Comparison of ENCODE assay signal across 1 cellular context in the genomic region with DNA sequence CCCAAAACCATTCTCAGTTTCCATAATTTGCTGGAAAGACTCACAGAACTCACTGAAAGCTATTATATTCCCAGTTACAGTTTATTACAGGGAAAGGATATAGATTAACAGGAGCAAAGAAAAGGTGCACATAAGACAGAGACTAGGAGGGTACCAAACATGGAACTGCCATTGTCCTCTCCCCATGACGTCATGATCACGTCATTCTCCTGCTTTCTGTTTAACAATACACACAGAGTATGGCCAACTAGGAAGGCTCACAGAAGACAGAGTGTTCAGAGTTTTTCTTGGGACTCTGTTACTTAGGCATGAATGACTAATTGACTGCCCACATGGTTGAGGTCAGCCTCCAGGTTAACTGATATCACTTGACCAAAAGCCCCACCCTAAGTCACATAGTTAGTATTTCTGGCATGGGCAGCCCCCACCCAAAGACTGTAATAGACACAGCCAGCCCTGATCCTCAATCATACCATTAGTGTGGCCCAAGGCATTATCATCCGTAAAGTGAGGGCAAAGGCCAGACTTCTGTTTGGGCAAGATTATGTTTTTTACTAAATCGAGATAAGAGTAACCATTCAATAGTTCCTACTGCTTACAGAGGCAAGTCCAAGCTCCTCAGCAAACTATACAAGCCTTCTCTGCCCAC.
TF ChIP-seq lines count a peak whose summit lies in the region.

No MANE protein-coding gene starts in this region.

TF ChIP-seq in K562, 482 proteins besides CTCF, POLR2A, EP300 and RAD21 (continued from another document and continues in another):
- TF ChIP-seq, protein P1, sequence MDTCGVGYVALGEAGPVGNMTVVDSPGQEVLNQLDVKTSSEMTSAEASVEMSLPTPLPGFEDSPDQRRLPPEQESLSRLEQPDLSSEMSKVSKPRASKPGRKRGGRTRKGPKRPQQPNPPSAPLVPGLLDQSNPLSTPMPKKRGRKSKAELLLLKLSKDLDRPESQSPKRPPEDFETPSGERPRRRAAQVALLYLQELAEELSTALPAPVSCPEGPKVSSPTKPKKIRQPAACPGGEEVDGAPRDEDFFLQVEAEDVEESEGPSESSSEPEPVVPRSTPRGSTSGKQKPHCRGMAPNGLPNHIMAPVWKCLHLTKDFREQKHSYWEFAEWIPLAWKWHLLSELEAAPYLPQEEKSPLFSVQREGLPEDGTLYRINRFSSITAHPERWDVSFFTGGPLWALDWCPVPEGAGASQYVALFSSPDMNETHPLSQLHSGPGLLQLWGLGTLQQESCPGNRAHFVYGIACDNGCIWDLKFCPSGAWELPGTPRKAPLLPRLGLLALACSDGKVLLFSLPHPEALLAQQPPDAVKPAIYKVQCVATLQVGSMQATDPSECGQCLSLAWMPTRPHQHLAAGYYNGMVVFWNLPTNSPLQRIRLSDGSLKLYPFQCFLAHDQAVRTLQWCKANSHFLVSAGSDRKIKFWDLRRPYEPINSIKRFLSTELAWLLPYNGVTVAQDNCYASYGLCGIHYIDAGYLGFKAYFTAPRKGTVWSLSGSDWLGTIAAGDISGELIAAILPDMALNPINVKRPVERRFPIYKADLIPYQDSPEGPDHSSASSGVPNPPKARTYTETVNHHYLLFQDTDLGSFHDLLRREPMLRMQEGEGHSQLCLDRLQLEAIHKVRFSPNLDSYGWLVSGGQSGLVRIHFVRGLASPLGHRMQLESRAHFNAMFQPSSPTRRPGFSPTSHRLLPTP (IDR thresholded peaks at IDR 0.05; ENCODE audit: borderline replicate concordance, extremely low read depth, insufficient read length), result no peak
- TF ChIP-seq ZNF140 (CRISPR knock-in tag; IDR thresholded peaks at IDR 0.05), result no peak
- TF ChIP-seq, protein P2, sequence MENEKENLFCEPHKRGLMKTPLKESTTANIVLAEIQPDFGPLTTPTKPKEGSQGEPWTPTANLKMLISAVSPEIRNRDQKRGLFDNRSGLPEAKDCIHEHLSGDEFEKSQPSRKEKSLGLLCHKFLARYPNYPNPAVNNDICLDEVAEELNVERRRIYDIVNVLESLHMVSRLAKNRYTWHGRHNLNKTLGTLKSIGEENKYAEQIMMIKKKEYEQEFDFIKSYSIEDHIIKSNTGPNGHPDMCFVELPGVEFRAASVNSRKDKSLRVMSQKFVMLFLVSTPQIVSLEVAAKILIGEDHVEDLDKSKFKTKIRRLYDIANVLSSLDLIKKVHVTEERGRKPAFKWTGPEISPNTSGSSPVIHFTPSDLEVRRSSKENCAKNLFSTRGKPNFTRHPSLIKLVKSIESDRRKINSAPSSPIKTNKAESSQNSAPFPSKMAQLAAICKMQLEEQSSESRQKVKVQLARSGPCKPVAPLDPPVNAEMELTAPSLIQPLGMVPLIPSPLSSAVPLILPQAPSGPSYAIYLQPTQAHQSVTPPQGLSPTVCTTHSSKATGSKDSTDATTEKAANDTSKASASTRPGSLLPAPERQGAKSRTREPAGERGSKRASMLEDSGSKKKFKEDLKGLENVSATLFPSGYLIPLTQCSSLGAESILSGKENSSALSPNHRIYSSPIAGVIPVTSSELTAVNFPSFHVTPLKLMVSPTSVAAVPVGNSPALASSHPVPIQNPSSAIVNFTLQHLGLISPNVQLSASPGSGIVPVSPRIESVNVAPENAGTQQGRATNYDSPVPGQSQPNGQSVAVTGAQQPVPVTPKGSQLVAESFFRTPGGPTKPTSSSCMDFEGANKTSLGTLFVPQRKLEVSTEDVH (IDR thresholded peaks at IDR 0.05; ENCODE audit: low read depth, partially characterized antibody), result no peak
- no peak for TF ChIP-seq ZNF197 (CRISPR knock-in tag; IDR thresholded peaks at IDR 0.05; ENCODE audit: low read depth)
- TF ChIP-seq ZEB2 (IDR thresholded peaks at IDR 0.05), result no peak
- TF ChIP-seq ZNF696 (CRISPR knock-in tag; conservative IDR thresholded peaks at IDR 0.05), result no peak
- TF ChIP-seq ZNF165 (CRISPR knock-in tag; IDR thresholded peaks at IDR 0.05; ENCODE audit: borderline replicate concordance), result no peak
- no peak for TF ChIP-seq ZBTB26 (CRISPR knock-in tag; IDR thresholded peaks at IDR 0.05)
- TF ChIP-seq TEAD4 (IDR thresholded peaks at IDR 0.05; ENCODE audit: low read length), result peak; percentile 68; the same call in 1 of the 2 replicates
- TF ChIP-seq TEAD4 (CRISPR knock-in tag; IDR thresholded peaks at IDR 0.05; ENCODE audit: borderline replicate concordance), result no peak
- no peak for TF ChIP-seq TAF9B (IDR thresholded peaks at IDR 0.05; ENCODE audit: partially characterized antibody)
- TF ChIP-seq IFI16 (CRISPR knock-in tag; IDR thresholded peaks at IDR 0.05), result no peak
- no peak for TF ChIP-seq CEBPG (CRISPR knock-in tag; IDR thresholded peaks at IDR 0.05)
- no peak for TF ChIP-seq CEBPG (tag; conservative IDR thresholded peaks at IDR 0.05 in 1 of 2, IDR thresholded peaks at IDR 0.05 in 1 of 2)
- TF ChIP-seq COPS2 (conservative IDR thresholded peaks at IDR 0.05), result no peak
- no peak for TF ChIP-seq POLR2AphosphoS2 (IDR thresholded peaks at IDR 0.05; ENCODE audit: low read length)
- TF ChIP-seq SMARCB1 (IDR thresholded peaks at IDR 0.05; ENCODE audit: insufficient read length, low read depth), result no peak
- no peak for TF ChIP-seq U2AF1 (optimal IDR thresholded peaks at IDR 0.05; ENCODE audit: low read depth, low read length)
- no peak for TF ChIP-seq NUFIP1 (IDR thresholded peaks at IDR 0.05; ENCODE audit: partially characterized antibody)
- TF ChIP-seq ZNF121 (CRISPR knock-in tag; conservative IDR thresholded peaks at IDR 0.05), result no peak
- TF ChIP-seq ZNF217 (CRISPR knock-in tag; IDR thresholded peaks at IDR 0.05), result no peak
- TF ChIP-seq, protein P3, sequence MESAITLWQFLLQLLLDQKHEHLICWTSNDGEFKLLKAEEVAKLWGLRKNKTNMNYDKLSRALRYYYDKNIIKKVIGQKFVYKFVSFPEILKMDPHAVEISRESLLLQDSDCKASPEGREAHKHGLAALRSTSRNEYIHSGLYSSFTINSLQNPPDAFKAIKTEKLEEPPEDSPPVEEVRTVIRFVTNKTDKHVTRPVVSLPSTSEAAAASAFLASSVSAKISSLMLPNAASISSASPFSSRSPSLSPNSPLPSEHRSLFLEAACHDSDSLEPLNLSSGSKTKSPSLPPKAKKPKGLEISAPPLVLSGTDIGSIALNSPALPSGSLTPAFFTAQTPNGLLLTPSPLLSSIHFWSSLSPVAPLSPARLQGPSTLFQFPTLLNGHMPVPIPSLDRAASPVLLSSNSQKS (CRISPR knock-in tag; IDR thresholded peaks at IDR 0.05), result no peak
- TF ChIP-seq ZZZ3 (IDR thresholded peaks at IDR 0.05), result no peak
- TF ChIP-seq RHOXF2B (CRISPR knock-in tag; conservative IDR thresholded peaks at IDR 0.05), result no peak
- no peak for TF ChIP-seq PHTF2 (CRISPR knock-in tag; IDR thresholded peaks at IDR 0.05)
- no peak for TF ChIP-seq SMARCA5 (IDR thresholded peaks at IDR 0.05)
- no peak for TF ChIP-seq HDAC8 (tag; IDR thresholded peaks at IDR 0.05)
- TF ChIP-seq ZNF695 (CRISPR knock-in tag; IDR thresholded peaks at IDR 0.05), result no peak
- TF ChIP-seq EGR1 (conservative IDR thresholded peaks at IDR 0.05), result no peak
- TF ChIP-seq ZNF79 (CRISPR knock-in tag; IDR thresholded peaks at IDR 0.05; ENCODE audit: low read depth), result no peak
- TF ChIP-seq, protein P4, sequence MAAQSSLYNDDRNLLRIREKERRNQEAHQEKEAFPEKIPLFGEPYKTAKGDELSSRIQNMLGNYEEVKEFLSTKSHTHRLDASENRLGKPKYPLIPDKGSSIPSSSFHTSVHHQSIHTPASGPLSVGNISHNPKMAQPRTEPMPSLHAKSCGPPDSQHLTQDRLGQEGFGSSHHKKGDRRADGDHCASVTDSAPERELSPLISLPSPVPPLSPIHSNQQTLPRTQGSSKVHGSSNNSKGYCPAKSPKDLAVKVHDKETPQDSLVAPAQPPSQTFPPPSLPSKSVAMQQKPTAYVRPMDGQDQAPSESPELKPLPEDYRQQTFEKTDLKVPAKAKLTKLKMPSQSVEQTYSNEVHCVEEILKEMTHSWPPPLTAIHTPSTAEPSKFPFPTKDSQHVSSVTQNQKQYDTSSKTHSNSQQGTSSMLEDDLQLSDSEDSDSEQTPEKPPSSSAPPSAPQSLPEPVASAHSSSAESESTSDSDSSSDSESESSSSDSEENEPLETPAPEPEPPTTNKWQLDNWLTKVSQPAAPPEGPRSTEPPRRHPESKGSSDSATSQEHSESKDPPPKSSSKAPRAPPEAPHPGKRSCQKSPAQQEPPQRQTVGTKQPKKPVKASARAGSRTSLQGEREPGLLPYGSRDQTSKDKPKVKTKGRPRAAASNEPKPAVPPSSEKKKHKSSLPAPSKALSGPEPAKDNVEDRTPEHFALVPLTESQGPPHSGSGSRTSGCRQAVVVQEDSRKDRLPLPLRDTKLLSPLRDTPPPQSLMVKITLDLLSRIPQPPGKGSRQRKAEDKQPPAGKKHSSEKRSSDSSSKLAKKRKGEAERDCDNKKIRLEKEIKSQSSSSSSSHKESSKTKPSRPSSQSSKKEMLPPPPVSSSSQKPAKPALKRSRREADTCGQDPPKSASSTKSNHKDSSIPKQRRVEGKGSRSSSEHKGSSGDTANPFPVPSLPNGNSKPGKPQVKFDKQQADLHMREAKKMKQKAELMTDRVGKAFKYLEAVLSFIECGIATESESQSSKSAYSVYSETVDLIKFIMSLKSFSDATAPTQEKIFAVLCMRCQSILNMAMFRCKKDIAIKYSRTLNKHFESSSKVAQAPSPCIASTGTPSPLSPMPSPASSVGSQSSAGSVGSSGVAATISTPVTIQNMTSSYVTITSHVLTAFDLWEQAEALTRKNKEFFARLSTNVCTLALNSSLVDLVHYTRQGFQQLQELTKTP (IDR thresholded peaks at IDR 0.05; ENCODE audit: low read depth in 1 of 2, partially characterized antibody in 2 of 2), result no peak
- TF ChIP-seq ZNF436 (CRISPR knock-in tag; IDR thresholded peaks at IDR 0.05), result no peak
- TF ChIP-seq EHMT2 (IDR thresholded peaks at IDR 0.05), result no peak
- TF ChIP-seq ZFP91 (CRISPR knock-in tag; IDR thresholded peaks at IDR 0.05), result no peak
- TF ChIP-seq LARP7 (IDR thresholded peaks at IDR 0.05), result no peak
- TF ChIP-seq BCLAF1 (IDR thresholded peaks at IDR 0.05; ENCODE audit: borderline replicate concordance in 1 of 2, control insufficient read depth in 1 of 2, low read depth in 2 of 2, low read length in 1 of 2), result no peak
- no peak for TF ChIP-seq TSC22D4 (tag; IDR thresholded peaks at IDR 0.05)
- TF ChIP-seq DLX4 (CRISPR knock-in tag; IDR thresholded peaks at IDR 0.05), result no peak
- no peak for TF ChIP-seq NFIX (CRISPR knock-in tag; IDR thresholded peaks at IDR 0.05; ENCODE audit: low read depth)
- TF ChIP-seq KDM1A (IDR thresholded peaks at IDR 0.05), result peak in 1 of 2 experiments; percentile 23; a peak in 1 of 4 replicates
- TF ChIP-seq BMI1 (IDR thresholded peaks at IDR 0.05; ENCODE audit: low read length), result no peak
- no peak for TF ChIP-seq HDGF (IDR thresholded peaks at IDR 0.05)
- TF ChIP-seq GATA2 (CRISPR knock-in tag; IDR thresholded peaks at IDR 0.05), result peak; percentile 73; the same call in 1 of the 2 replicates
- no peak for TF ChIP-seq SRSF1 (IDR thresholded peaks at IDR 0.05; ENCODE audit: low read depth, low read length)
- TF ChIP-seq BDP1 (IDR thresholded peaks at IDR 0.05; ENCODE audit: insufficient read depth, insufficient read length), result no peak
- TF ChIP-seq NELFE (IDR thresholded peaks at IDR 0.05; ENCODE audit: insufficient read depth, insufficient read length), result no peak
- no peak for TF ChIP-seq BRF1 (IDR thresholded peaks at IDR 0.05; ENCODE audit: borderline replicate concordance, extremely low read depth, insufficient read length)
- no peak for TF ChIP-seq ZNF75A (CRISPR knock-in tag; IDR thresholded peaks at IDR 0.05)
- no peak for TF ChIP-seq SREBF2 (CRISPR knock-in tag; IDR thresholded peaks at IDR 0.05)
- peak in 1 of 2 experiments; percentile 69; a peak in 2 of 4 replicates for TF ChIP-seq RCOR1 (IDR thresholded peaks at IDR 0.05; ENCODE audit: borderline replicate concordance in 1 of 2, low read depth in 2 of 2, low read length in 2 of 2)
- TF ChIP-seq CHCHD3 (CRISPR knock-in tag; IDR thresholded peaks at IDR 0.05), result no peak
- no peak for TF ChIP-seq TAF15 (IDR thresholded peaks at IDR 0.05; ENCODE audit: low read depth, low read length)
